Comparison of ENCODE assay signal across 11 cellular contexts in the genomic region with DNA sequence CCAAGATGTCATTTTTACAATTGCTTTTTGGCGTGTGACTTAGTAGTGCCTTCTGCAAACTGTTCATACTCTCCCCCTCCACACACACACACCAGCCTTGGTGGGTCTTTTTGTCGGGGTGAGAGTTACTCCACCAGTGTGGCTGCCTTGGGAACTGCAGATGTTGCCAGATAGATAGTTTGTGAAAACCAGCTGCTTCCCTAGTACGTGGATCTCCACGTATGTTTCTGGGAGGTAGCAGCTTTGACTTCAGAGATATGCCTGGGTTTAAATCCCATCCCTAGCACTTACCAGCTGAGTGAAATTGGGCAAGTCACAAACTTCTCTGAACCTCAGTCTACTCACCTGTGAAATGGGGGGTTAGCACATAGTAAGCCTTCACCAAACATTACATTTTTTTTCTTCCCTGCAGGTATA.
DNase-seq lines count a peak whose midpoint lies in the region; ATAC-seq and TF ChIP-seq lines count a peak whose summit lies in the region.
"Had no signal": no experiment of that assay in that cellular context is flagged by ENCODE, and none has a peak within 500 bp of the region (broad histone marks: within the 10 kb centered on the region; RNA-seq: fewer than 3 reads in every experiment).

No MANE protein-coding gene starts in this region.

- H3K36me3 ChIP-seq in ascending aorta (no peaks in the 10 kb centered on the region), parathyroid adenoma (ENCODE audit: control insufficient read depth, insufficient read depth, low read length) (no peaks in the 10 kb centered on the region)

- no peaks in the 10 kb centered on the region for H3K79me2 ChIP-seq in parathyroid adenoma

- H2AFZ ChIP-seq in parathyroid adenoma = no peak overlapping the region

- H3K9me3 ChIP-seq in AG04450 (ENCODE audit: control insufficient read depth, insufficient read depth, low read length) = no peaks in the 10 kb centered on the region; the same call in 1 of the 2 replicates
- H3K9me3 ChIP-seq in ascending aorta = no peaks in the 10 kb centered on the region
- no peaks in the 10 kb centered on the region for H3K9me3 ChIP-seq in parathyroid adenoma (ENCODE audit: control insufficient read depth, low read length)

- no peak overlapping the region for H3K9ac ChIP-seq in parathyroid adenoma

- intact Hi-C loops in ascending aorta (cut with DNase I) (loop anchor here (1.0 to 5.0 kb wide), 4 partner anchors 37 to 152 kb away; partner anchors contain the start of genes LDLRAP1 and MAN1C1), cardiac septum (cut with DNase I) (loop anchor here (2.0 to 5.0 kb wide), 2 partner anchors 76 to 103 kb away; no protein-coding TSS in a partner anchor)

- POLR2A ChIA-PET in AG04450 (lab: Yijun Ruan, JAX) = interaction anchor here (0.6 to 1.7 kb wide), 9 partner anchors 9 to 161 kb away, joined by 3 to 29 read pairs (median 4); no protein-coding TSS in a partner anchor

- H3K27me3 ChIP-seq in AG04450 (ENCODE audit: control insufficient read depth, insufficient read depth, low read length) (no peaks in the 10 kb centered on the region), ascending aorta (no peaks in the 10 kb centered on the region), parathyroid adenoma (ENCODE audit: control insufficient read depth, insufficient read depth, low read length) (no peaks in the 10 kb centered on the region)

- H3K4me1 ChIP-seq in ascending aorta = peaks cover 10 to 37% of the 10 kb centered on the region in 2 donors
- peaks cover 11% of the 10 kb centered on the region for H3K4me1 ChIP-seq in parathyroid adenoma

- H3K4me3 ChIP-seq in AG04450 (ENCODE audit: low read depth, low read length) (no peak overlapping the region), ascending aorta (peak overlapping the region in 1 of 2 donors; percentile 7), parathyroid adenoma (ENCODE audit: low read depth, low read length) (peak overlapping the region; percentile 7)

- CTCF ChIA-PET in AG04450 (lab: Charles Lee) = interaction anchor here (0.6 to 1.3 kb wide), 10 partner anchors 10 to 200 kb away, joined by 3 to 8 read pairs (median 4); no protein-coding TSS in a partner anchor

- peak; percentile 42 for TF ChIP-seq CTCF in AG04450 (IDR thresholded peaks at IDR 0.05; ENCODE audit: low read depth, low read length)
- TF ChIP-seq CTCF in ascending aorta (IDR thresholded peaks at IDR 0.05) = peak in 1 of 3 experiments; percentile 12
- TF ChIP-seq CTCF in parathyroid adenoma (IDR thresholded peaks at IDR 0.05) = no peak

- peak overlapping the region; percentile 39 for H3K4me2 ChIP-seq in parathyroid adenoma (ENCODE audit: low read length)

- peak overlapping the region; percentile 94 for H3K27ac ChIP-seq in AG04450 (ENCODE audit: low read depth, low read length)
- peak overlapping the region; percentile 81 to 83 for H3K27ac ChIP-seq in ascending aorta
- peak overlapping the region; percentile 64 for H3K27ac ChIP-seq in parathyroid adenoma
- H3K27ac ChIP-seq: VCaP had no signal

- no peak for DNase-seq in AG04450 (ENCODE audit: low read depth, low spot score)
- DNase-seq in ascending aorta (ENCODE audit: low spot score in 2 of 2) = no peak
- peak; percentile 43 for DNase-seq in cardiac septum (ENCODE audit: low spot score)
- no peak for DNase-seq in NCI-H510A (lab: John Stamatoyannopoulos, UW)
- DNase-seq in KG1 (lab: John Stamatoyannopoulos, UW) = no peak
- DNase-seq in NCI-H128 (lab: John Stamatoyannopoulos, UW; ENCODE audit: unreplicated experiment) = no peak
- DNase-seq: activated naive CD8-positive, alpha-beta T cell treated with anti-CD3 and anti-CD28 coated beads, Interleukin-2, amount 50 U/mL, for 24 hours; MM.1S had no signal

- no peak for ATAC-seq in HG02678 (IDR thresholded peaks at IDR 0.05; ENCODE audit: unreplicated experiment)
- ATAC-seq: activated naive CD8-positive, alpha-beta T cell treated with anti-CD3 and anti-CD28 coated beads, Interleukin-2, amount 50 U/mL, for 24 hours had no signal
